In the genomic region with DNA sequence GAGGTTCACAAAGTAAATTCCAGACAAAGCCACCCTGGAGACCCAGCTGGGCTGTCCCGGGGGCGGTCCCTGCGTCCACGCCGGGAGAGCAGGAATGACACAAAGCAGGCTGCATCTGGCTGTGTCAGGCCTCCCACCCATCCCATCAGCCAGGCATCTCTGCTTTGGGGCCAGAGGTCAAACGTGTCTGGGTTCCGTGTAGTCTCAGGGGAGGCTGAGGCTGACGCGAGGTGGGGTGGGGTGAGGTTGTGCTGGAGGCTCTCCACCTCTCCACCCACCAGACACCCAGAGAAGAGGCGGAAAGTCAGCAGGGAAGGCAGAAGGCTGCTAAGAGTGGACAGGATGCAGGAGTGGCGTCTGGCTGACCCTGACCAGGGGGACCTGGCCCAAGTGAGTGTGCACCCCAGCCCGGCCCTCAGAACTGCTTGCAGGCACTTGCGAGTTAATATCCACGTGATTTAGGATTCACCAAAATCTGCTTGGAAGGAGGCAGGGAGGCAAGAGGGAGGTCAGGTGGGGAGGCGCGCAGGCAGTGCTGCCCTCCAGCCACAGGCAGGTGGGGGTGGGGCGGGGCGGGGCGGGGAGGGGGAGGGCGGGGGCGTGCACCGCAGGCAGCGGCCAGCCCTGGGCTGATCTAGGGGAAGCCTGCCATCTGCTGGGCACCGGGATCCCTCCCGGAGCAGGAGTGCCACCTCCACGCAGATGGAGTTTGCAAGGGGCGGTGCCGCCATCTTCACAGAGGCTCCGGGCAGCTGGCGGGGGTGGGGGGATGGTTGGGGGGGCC, we compare ENCODE assay signal across 1 cellular context.
TF ChIP-seq lines count a peak whose summit lies in the region.

No MANE protein-coding gene starts in this region.

TF ChIP-seq in HepG2, 621 proteins besides CTCF, POLR2A, EP300 and RAD21 (continues in another document):
- no peak for TF ChIP-seq MED13 (CRISPR knock-in tag; IDR thresholded peaks at IDR 0.05)
- no peak for TF ChIP-seq SKI (IDR thresholded peaks at IDR 0.05; ENCODE audit: partially characterized antibody)
- no peak for TF ChIP-seq ZNF615 (CRISPR knock-in tag; IDR thresholded peaks at IDR 0.05; ENCODE audit: borderline replicate concordance)
- TF ChIP-seq NCOA2 (CRISPR knock-in tag; IDR thresholded peaks at IDR 0.05), result no peak
- TF ChIP-seq RARA (CRISPR knock-in tag; IDR thresholded peaks at IDR 0.05), result no peak; the same call in 1 of the 2 replicates
- no peak for TF ChIP-seq SOX6 (IDR thresholded peaks at IDR 0.05)
- no peak for TF ChIP-seq SOX6 (CRISPR knock-in tag; IDR thresholded peaks at IDR 0.05)
- peak; percentile 9; the same call in 1 of the 2 replicates for TF ChIP-seq ZFY (CRISPR knock-in tag; IDR thresholded peaks at IDR 0.05)
- TF ChIP-seq PAWR (CRISPR knock-in tag; IDR thresholded peaks at IDR 0.05; ENCODE audit: borderline replicate concordance), result no peak
- TF ChIP-seq, protein P1, sequence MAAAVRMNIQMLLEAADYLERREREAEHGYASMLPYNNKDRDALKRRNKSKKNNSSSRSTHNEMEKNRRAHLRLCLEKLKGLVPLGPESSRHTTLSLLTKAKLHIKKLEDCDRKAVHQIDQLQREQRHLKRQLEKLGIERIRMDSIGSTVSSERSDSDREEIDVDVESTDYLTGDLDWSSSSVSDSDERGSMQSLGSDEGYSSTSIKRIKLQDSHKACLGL (CRISPR knock-in tag; IDR thresholded peaks at IDR 0.05), result no peak
- TF ChIP-seq ZNF501 (CRISPR knock-in tag; IDR thresholded peaks at IDR 0.05), result no peak
- TF ChIP-seq ZSCAN12 (CRISPR knock-in tag; IDR thresholded peaks at IDR 0.05), result no peak
- no peak for TF ChIP-seq ARHGAP35 (CRISPR knock-in tag; IDR thresholded peaks at IDR 0.05; ENCODE audit: borderline replicate concordance)
- no peak for TF ChIP-seq ZNF10 (CRISPR knock-in tag; IDR thresholded peaks at IDR 0.05; ENCODE audit: borderline replicate concordance, low read depth)
- no peak for TF ChIP-seq NFRKB (IDR thresholded peaks at IDR 0.05)
- TF ChIP-seq CSRNP1 (CRISPR knock-in tag; IDR thresholded peaks at IDR 0.05), result 0 out of 2 replicates have a peak, but pooled peaks have one; percentile 21
- peak; percentile 87 for TF ChIP-seq HNRNPK (IDR thresholded peaks at IDR 0.05; ENCODE audit: low read depth, low read length, poor library complexity, severe bottlenecking)
- TF ChIP-seq ISL2 (CRISPR knock-in tag; IDR thresholded peaks at IDR 0.05), result no peak; the same call in 1 of the 2 replicates
- no peak for TF ChIP-seq PTBP1 (IDR thresholded peaks at IDR 0.05; ENCODE audit: low read depth, low read length, poor library complexity, severe bottlenecking)
- no peak for TF ChIP-seq HES4 (CRISPR knock-in tag; IDR thresholded peaks at IDR 0.05; ENCODE audit: borderline replicate concordance)
- TF ChIP-seq NFIC (IDR thresholded peaks at IDR 0.05; ENCODE audit: low read length), result no peak
- no peak for TF ChIP-seq ZFP90 (CRISPR knock-in tag; IDR thresholded peaks at IDR 0.05; ENCODE audit: borderline replicate concordance)
- no peak for TF ChIP-seq PHF20 (CRISPR knock-in tag; IDR thresholded peaks at IDR 0.05)
- no peak for TF ChIP-seq NR0B2 (CRISPR knock-in tag; IDR thresholded peaks at IDR 0.05)
- TF ChIP-seq SIN3A (IDR thresholded peaks at IDR 0.05; ENCODE audit: borderline replicate concordance, low read depth, low read length), result peak; percentile 77; the same call in 1 of the 2 replicates
- TF ChIP-seq ZNF652 (CRISPR knock-in tag; IDR thresholded peaks at IDR 0.05; ENCODE audit: borderline replicate concordance, low read depth), result no peak
- TF ChIP-seq ELF3 (CRISPR knock-in tag; IDR thresholded peaks at IDR 0.05), result no peak
- TF ChIP-seq ZNF672 (CRISPR knock-in tag; IDR thresholded peaks at IDR 0.05), result no peak
- TF ChIP-seq ZSCAN25 (CRISPR knock-in tag; IDR thresholded peaks at IDR 0.05), result peak; percentile 70; the same call in 1 of the 2 replicates
- TF ChIP-seq, protein P2, sequence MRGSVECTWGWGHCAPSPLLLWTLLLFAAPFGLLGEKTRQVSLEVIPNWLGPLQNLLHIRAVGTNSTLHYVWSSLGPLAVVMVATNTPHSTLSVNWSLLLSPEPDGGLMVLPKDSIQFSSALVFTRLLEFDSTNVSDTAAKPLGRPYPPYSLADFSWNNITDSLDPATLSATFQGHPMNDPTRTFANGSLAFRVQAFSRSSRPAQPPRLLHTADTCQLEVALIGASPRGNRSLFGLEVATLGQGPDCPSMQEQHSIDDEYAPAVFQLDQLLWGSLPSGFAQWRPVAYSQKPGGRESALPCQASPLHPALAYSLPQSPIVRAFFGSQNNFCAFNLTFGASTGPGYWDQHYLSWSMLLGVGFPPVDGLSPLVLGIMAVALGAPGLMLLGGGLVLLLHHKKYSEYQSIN (CRISPR knock-in tag; IDR thresholded peaks at IDR 0.05; ENCODE audit: borderline replicate concordance), result no peak
- no peak for TF ChIP-seq ZNF556 (CRISPR knock-in tag; IDR thresholded peaks at IDR 0.05; ENCODE audit: borderline replicate concordance)
- no peak for TF ChIP-seq RXRB (CRISPR knock-in tag; IDR thresholded peaks at IDR 0.05; ENCODE audit: borderline replicate concordance)
- no peak for TF ChIP-seq RFX1 (IDR thresholded peaks at IDR 0.05)
- TF ChIP-seq BCLAF1 (IDR thresholded peaks at IDR 0.05), result no peak
- no peak for TF ChIP-seq HMG20B (CRISPR knock-in tag; conservative IDR thresholded peaks at IDR 0.05)
- TF ChIP-seq CREM (IDR thresholded peaks at IDR 0.05), result no peak
- no peak for TF ChIP-seq CREM (CRISPR knock-in tag; IDR thresholded peaks at IDR 0.05)
- TF ChIP-seq ZNF550 (CRISPR knock-in tag; IDR thresholded peaks at IDR 0.05; ENCODE audit: borderline replicate concordance), result no peak
- TF ChIP-seq, protein P3, sequence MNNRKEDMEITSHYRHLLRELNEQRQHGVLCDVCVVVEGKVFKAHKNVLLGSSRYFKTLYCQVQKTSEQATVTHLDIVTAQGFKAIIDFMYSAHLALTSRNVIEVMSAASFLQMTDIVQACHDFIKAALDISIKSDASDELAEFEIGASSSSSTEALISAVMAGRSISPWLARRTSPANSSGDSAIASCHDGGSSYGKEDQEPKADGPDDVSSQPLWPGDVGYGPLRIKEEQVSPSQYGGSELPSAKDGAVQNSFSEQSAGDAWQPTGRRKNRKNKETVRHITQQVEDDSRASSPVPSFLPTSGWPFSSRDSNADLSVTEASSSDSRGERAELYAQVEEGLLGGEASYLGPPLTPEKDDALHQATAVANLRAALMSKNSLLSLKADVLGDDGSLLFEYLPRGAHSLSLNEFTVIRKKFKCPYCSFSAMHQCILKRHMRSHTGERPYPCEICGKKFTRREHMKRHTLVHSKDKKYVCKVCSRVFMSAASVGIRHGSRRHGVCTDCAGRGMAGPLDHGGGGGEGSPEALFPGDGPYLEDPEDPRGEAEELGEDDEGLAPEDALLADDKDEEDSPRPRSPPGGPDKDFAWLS (CRISPR knock-in tag; IDR thresholded peaks at IDR 0.05; ENCODE audit: borderline replicate concordance), result no peak
- TF ChIP-seq, protein P4, sequence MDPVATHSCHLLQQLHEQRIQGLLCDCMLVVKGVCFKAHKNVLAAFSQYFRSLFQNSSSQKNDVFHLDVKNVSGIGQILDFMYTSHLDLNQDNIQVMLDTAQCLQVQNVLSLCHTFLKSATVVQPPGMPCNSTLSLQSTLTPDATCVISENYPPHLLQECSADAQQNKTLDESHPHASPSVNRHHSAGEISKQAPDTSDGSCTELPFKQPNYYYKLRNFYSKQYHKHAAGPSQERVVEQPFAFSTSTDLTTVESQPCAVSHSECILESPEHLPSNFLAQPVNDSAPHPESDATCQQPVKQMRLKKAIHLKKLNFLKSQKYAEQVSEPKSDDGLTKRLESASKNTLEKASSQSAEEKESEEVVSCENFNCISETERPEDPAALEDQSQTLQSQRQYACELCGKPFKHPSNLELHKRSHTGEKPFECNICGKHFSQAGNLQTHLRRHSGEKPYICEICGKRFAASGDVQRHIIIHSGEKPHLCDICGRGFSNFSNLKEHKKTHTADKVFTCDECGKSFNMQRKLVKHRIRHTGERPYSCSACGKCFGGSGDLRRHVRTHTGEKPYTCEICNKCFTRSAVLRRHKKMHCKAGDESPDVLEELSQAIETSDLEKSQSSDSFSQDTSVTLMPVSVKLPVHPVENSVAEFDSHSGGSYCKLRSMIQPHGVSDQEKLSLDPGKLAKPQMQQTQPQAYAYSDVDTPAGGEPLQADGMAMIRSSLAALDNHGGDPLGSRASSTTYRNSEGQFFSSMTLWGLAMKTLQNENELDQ (CRISPR knock-in tag; IDR thresholded peaks at IDR 0.05; ENCODE audit: borderline replicate concordance), result no peak
- TF ChIP-seq ZMYM2 (CRISPR knock-in tag; IDR thresholded peaks at IDR 0.05), result no peak
- no peak for TF ChIP-seq KLF6 (CRISPR knock-in tag; IDR thresholded peaks at IDR 0.05)
- TF ChIP-seq HMGA1 (CRISPR knock-in tag; conservative IDR thresholded peaks at IDR 0.05), result no peak
- TF ChIP-seq ZBTB42 (CRISPR knock-in tag; IDR thresholded peaks at IDR 0.05), result no peak; the same call in 1 of the 2 replicates
- TF ChIP-seq, protein P5, sequence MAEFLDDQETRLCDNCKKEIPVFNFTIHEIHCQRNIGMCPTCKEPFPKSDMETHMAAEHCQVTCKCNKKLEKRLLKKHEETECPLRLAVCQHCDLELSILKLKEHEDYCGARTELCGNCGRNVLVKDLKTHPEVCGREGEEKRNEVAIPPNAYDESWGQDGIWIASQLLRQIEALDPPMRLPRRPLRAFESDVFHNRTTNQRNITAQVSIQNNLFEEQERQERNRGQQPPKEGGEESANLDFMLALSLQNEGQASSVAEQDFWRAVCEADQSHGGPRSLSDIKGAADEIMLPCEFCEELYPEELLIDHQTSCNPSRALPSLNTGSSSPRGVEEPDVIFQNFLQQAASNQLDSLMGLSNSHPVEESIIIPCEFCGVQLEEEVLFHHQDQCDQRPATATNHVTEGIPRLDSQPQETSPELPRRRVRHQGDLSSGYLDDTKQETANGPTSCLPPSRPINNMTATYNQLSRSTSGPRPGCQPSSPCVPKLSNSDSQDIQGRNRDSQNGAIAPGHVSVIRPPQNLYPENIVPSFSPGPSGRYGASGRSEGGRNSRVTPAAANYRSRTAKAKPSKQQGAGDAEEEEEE (CRISPR knock-in tag; IDR thresholded peaks at IDR 0.05; ENCODE audit: borderline replicate concordance), result 0 out of 2 replicates have a peak, but pooled peaks have one; percentile 18
- TF ChIP-seq FOXK1 (CRISPR knock-in tag; IDR thresholded peaks at IDR 0.05; ENCODE audit: borderline replicate concordance, low read depth), result no peak
- TF ChIP-seq, protein P6, sequence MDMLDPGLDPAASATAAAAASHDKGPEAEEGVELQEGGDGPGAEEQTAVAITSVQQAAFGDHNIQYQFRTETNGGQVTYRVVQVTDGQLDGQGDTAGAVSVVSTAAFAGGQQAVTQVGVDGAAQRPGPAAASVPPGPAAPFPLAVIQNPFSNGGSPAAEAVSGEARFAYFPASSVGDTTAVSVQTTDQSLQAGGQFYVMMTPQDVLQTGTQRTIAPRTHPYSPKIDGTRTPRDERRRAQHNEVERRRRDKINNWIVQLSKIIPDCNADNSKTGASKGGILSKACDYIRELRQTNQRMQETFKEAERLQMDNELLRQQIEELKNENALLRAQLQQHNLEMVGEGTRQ (IDR thresholded peaks at IDR 0.05; ENCODE audit: low read depth, low read length), result no peak
- TF ChIP-seq, protein P6 (CRISPR knock-in tag; IDR thresholded peaks at IDR 0.05; ENCODE audit: borderline replicate concordance), result no peak
- TF ChIP-seq MXI1 (IDR thresholded peaks at IDR 0.05; ENCODE audit: borderline replicate concordance, low read depth, low read length), result peak; percentile 60; the same call in 1 of the 3 replicates
- no peak; the same call in 1 of the 2 replicates for TF ChIP-seq SOX5 (CRISPR knock-in tag; IDR thresholded peaks at IDR 0.05; ENCODE audit: borderline replicate concordance)
- no peak for TF ChIP-seq ISX (CRISPR knock-in tag; conservative IDR thresholded peaks at IDR 0.05)
- no peak for TF ChIP-seq JDP2 (CRISPR knock-in tag; IDR thresholded peaks at IDR 0.05; ENCODE audit: borderline replicate concordance)
- no peak for TF ChIP-seq SYNCRIP (IDR thresholded peaks at IDR 0.05; ENCODE audit: insufficient read depth, low read depth, low read length)
